Comparison of ENCODE assay signal across 1 cellular context in genomic region chr10:104120903-104121484, GRCh38.
TF ChIP-seq lines count a peak whose summit lies in the region.

No MANE protein-coding gene starts in this region.

TF ChIP-seq in H1, 55 proteins besides CTCF, POLR2A, EP300 and RAD21 (continued from another document):
- TF ChIP-seq E2F6 (IDR thresholded peaks at IDR 0.05) (no peak), RXRA (IDR thresholded peaks at IDR 0.05; ENCODE audit: insufficient read depth, low read depth, low read length) (no peak), ATF2 (IDR thresholded peaks at IDR 0.05; ENCODE audit: low read length) (no peak), SIN3A (conservative IDR thresholded peaks at IDR 0.05 in 1 of 2, IDR thresholded peaks at IDR 0.05 in 1 of 2; ENCODE audit: low read depth in 1 of 2, low read length in 2 of 2) (peak in 1 of 2 experiments; percentile 78; a peak in 1 of 4 replicates), TEAD4 (IDR thresholded peaks at IDR 0.05; ENCODE audit: low read depth, low read length) (no peak), ATF3 (IDR thresholded peaks at IDR 0.05; ENCODE audit: insufficient read depth, low read depth, low read length) (no peak), TAF1 (IDR thresholded peaks at IDR 0.05; ENCODE audit: low read depth, low read length) (no peak; the same call in 1 of the 2 replicates), CEBPB (IDR thresholded peaks at IDR 0.05; ENCODE audit: low read depth, low read length) (peak; percentile 93), EGR1 (IDR thresholded peaks at IDR 0.05; ENCODE audit: borderline replicate concordance, low read depth, low read length) (no peak), CREB1 (IDR thresholded peaks at IDR 0.05) (no peak), TAF7 (optimal IDR thresholded peaks at IDR 0.05; ENCODE audit: borderline replicate concordance, low read depth, low read length) (peak; percentile 55), SP1 (IDR thresholded peaks at IDR 0.05; ENCODE audit: low read depth, low read length) (no peak; the same call in 1 of the 2 replicates), TBP (IDR thresholded peaks at IDR 0.05; ENCODE audit: low read depth, low read length) (peak; percentile 53), PHF8 (conservative IDR thresholded peaks at IDR 0.05; ENCODE audit: low read depth, low read length) (no peak), BACH1 (IDR thresholded peaks at IDR 0.05; ENCODE audit: low read length) (no peak), FOSL1 (IDR thresholded peaks at IDR 0.05; ENCODE audit: insufficient read depth, low read depth, low read length) (no peak)
